Comparison of ENCODE assay signal across 5 cellular contexts in genomic region chr11:7663531-7663930, GRCh38. TPM values are rescaled to one million over a fixed set of nuclear protein-coding genes. Genes with fewer than 3 reads are reported as not detected.
"Had no signal": no experiment of that assay in that cellular context is flagged by ENCODE, and none has a peak within 500 bp of the region (broad histone marks: within the 10 kb centered on the region; RNA-seq: fewer than 3 reads in every experiment).

No MANE protein-coding gene starts in this region.

RNA-seq across cellular contexts. Expression of gene OVCH2, which starts 42.7 kb away (rescaled TPM):
- total RNA-seq: HT-29, HT1080, IMR-90, K562 had no signal
- polyA plus RNA-seq: IgD-negative memory B cell, K562 had no signal
